ENCODE assay signal across 8 cellular contexts in the genomic region with DNA sequence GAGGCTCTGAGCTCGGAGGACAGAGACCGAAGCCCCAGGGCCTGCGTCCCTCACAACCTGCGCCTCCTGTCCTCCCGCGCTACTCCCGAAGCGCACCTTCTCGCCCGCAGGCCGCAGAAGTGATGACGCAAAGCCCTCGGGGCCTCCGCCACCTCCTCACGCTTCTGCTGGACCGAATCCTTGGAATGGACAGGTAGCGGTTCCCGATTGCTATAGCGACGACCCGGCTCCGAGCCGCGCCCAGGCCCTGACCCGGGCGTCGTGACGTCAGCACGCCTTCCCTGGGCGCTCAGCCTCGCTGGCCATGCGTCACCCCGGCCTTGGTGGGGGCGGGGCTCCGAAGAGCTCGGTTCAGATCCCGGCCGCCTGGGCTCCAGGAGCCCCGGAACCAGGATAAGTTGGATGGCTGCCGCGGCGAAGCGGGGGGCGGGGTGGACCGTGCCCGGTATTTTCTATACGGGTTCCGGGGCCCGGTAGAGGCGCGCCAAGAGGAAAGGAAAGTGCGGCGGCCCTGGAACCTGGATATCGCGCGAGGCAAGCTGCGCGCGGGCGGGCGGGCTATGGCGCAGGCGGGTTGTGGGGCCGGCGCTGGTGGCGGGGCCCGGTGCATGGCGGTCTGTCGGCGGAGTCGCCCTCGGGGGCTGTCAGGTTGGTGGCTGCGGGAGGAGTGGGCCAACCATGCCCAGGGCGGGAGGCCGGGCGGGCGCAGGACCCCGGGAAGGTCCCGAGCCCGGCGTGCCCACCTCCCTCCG. TPM values are rescaled to one million over a fixed set of nuclear protein-coding genes. Genes with fewer than 3 reads are reported as not detected.
DNase-seq lines count a peak whose midpoint lies in the region; ATAC-seq and TF ChIP-seq lines count a peak whose summit lies in the region.

TSS of gene ZNF76 (plus strand) at position 542 of the 752 bp plus-strand sequence. CDS start 21,417 bp downstream, outside the sequence.

- CTCF ChIA-PET in OCI-LY7 (lab: Charles Lee; ENCODE audit: unreplicated experiment): no interaction called here

- BruUV-seq in OCI-LY7 (replicated peaks; lab: Mats Ljungman, UMichigan): no TSS peak

- H3K79me2 ChIP-seq in OCI-LY7 (ENCODE audit: insufficient read depth, low read depth, low read length): peaks cover 22% of the 10 kb centered on the region; the same call in 1 of the 2 replicates

- intact Hi-C loops in OCI-LY7 (cut with micrococcal nuclease; ENCODE audit: unreplicated experiment): no loop called here

- H4K20me1 ChIP-seq in OCI-LY7 (ENCODE audit: insufficient read depth, low read length): no peaks in the 10 kb centered on the region

- POLR2A ChIA-PET in OCI-LY7 (lab: Charles Lee): interaction anchor here (0.6 to 1.0 kb wide), 4 partner anchors 44 to 725 kb away, joined by 3 to 4 read pairs (median 4); no protein-coding TSS in a partner anchor

- H3K36me3 ChIP-seq in OCI-LY7 (ENCODE audit: insufficient read depth, low read length): no peaks in the 10 kb centered on the region

- peaks cover 30% of the 10 kb centered on the region for H3K4me1 ChIP-seq in OCI-LY7 (ENCODE audit: insufficient read depth, low read length, poor library complexity, severe bottlenecking)
- peaks cover 51% of the 10 kb centered on the region for H3K4me1 ChIP-seq in mononuclear cell (ENCODE audit: insufficient read depth, low read length)

- peak within 1 kb of the TSS; percentile 81 for H3K4me3 ChIP-seq in OCI-LY7 (ENCODE audit: low read depth, low read length, poor library complexity, severe bottlenecking)
- peak within 1 kb of the TSS; percentile 76 for H3K4me3 ChIP-seq in mononuclear cell (ENCODE audit: low read length)

- DNase-seq in D341Med (ENCODE audit: low spot score) (peak; percentile 99), HuH-7.5 (ENCODE audit: low spot score) (peak; percentile 84), OCI-LY7 (ENCODE audit: low spot score) (peak; percentile 95), activated T-cell treated with anti-CD3 and anti-CD28 coated beads for 1 hour (ENCODE audit: low read depth) (peak; percentile 84), epidermal melanocyte (ENCODE audit: insufficient read length, low spot score) (peak; percentile 93)
- DNase-seq in stimulated activated CD8-positive, alpha-beta memory T cell treated with anti-CD3 and anti-CD28 coated beads, Interleukin-4, amount 100 ng/mL, for 1 hour (ENCODE audit: low read depth in 2 of 2, low spot score in 1 of 2): peak; percentile 67 to 81

- peak within 1 kb of the TSS; percentile 63 for H3K27ac ChIP-seq in OCI-LY7 (ENCODE audit: low read depth, low read length, poor library complexity, severe bottlenecking)

- H2AFZ ChIP-seq in OCI-LY7 (ENCODE audit: low read length): peak within 1 kb of the TSS; percentile 62

- H3K9me2 ChIP-seq in OCI-LY7 (ENCODE audit: insufficient read depth, low read length): no peaks in the 10 kb centered on the region

- ATAC-seq in GM21515 (IDR thresholded peaks at IDR 0.05; ENCODE audit: unreplicated experiment): peak; percentile 78

- no peaks in the 10 kb centered on the region for H3K9me3 ChIP-seq in OCI-LY7 (ENCODE audit: low read length)
- H3K9me3 ChIP-seq in mononuclear cell (ENCODE audit: low read depth, low read length): no peaks in the 10 kb centered on the region

- peak within 1 kb of the TSS; percentile 96 for H3K4me2 ChIP-seq in OCI-LY7 (ENCODE audit: low read length)

- TF ChIP-seq CTCF in OCI-LY7 (conservative IDR thresholded peaks at IDR 0.05; ENCODE audit: low read length): no peak

- H3K27me3 ChIP-seq in mononuclear cell (ENCODE audit: insufficient read depth, low read length): no peaks in the 10 kb centered on the region

RNA-seq across cellular contexts. Expression of gene ZNF76, which starts in this region (rescaled TPM):
- total RNA-seq in OCI-LY7 (2014; rRNA removed; shearing (Covaris generic)): 29.6 and 31.0 TPM in 2 replicates
- 59.5 and 65.4 TPM in 2 replicates for total RNA-seq in OCI-LY7 (2022)
- 23.4 TPM for total RNA-seq in mononuclear cell

Comparison
In these comparisons a context has a peak if more than half of its experiments do, and no peak if none do; other contexts are left out.
1. Peak in every context shown above with its lines: DNase-seq, ATAC-seq, H3K4me3 ChIP-seq and H3K27ac ChIP-seq.